1 cellular context compared by ENCODE assay signal in the genomic region with DNA sequence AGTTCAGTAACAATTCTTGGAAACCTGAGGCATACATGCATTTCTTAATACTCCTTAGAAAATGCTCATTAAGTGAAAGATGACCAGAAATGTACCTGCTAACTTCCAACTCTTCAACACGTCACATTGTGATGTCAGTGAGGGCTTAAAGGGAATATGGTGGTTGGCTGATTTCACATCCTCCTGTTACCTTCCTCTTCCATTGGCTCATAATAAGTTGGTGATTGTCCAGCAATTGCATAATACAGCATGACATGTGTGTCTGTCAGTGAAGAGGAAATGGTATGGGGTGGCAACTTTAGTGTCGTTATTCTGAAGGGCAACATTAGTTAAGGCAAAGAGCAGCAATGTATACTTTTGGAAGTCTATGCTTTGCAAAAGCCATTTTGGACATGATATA.
TF ChIP-seq lines count a peak whose summit lies in the region.

No MANE protein-coding gene starts in this region.

TF ChIP-seq in K562, 482 proteins besides CTCF, POLR2A, EP300 and RAD21 (continued from another document):
- TF ChIP-seq ATF3 (IDR thresholded peaks at IDR 0.05) (peak; percentile 65; the same call in 1 of the 2 replicates), ATF3 (CRISPR knock-in tag; conservative IDR thresholded peaks at IDR 0.05) (no peak), MEIS2 (IDR thresholded peaks at IDR 0.05; ENCODE audit: partially characterized antibody) (peak; percentile 11), ZC3H8 (IDR thresholded peaks at IDR 0.05) (no peak), ZNF280B (CRISPR knock-in tag; IDR thresholded peaks at IDR 0.05) (no peak), PBX2 (CRISPR knock-in tag; IDR thresholded peaks at IDR 0.05; ENCODE audit: low read depth) (no peak), PBX2 (tag; conservative IDR thresholded peaks at IDR 0.05; ENCODE audit: low read depth) (0 out of 2 replicates have a peak, but pooled peaks have one; percentile 5), ATF7 (IDR thresholded peaks at IDR 0.05) (0 out of 2 replicates have a peak, but pooled peaks have one; percentile 16), CEBPB (tag; IDR thresholded peaks at IDR 0.05) (peak; percentile 83), PTTG1 (tag; IDR thresholded peaks at IDR 0.05; ENCODE audit: low read depth) (no peak), LEF1 (IDR thresholded peaks at IDR 0.05) (no peak), CEBPG (CRISPR knock-in tag; IDR thresholded peaks at IDR 0.05) (peak; percentile 65), CEBPG (tag; conservative IDR thresholded peaks at IDR 0.05 in 1 of 2, IDR thresholded peaks at IDR 0.05 in 1 of 2) (peak; percentile 72 to 92), SP1 (CRISPR knock-in tag; IDR thresholded peaks at IDR 0.05) (no peak), GTF2A2 (tag; IDR thresholded peaks at IDR 0.05) (no peak), BHLHE40 (IDR thresholded peaks at IDR 0.05; ENCODE audit: low read length) (no peak), ZNF57 (CRISPR knock-in tag; IDR thresholded peaks at IDR 0.05) (no peak), ETV1 (tag; conservative IDR thresholded peaks at IDR 0.05; ENCODE audit: low read depth) (peak; percentile 26; the same call in 1 of the 2 replicates), GABPA (tag; conservative IDR thresholded peaks at IDR 0.05; ENCODE audit: low read depth) (0 out of 2 replicates have a peak, but pooled peaks have one; percentile 17), ZNF584 (CRISPR knock-in tag; IDR thresholded peaks at IDR 0.05; ENCODE audit: low read depth) (peak; percentile 72; the same call in 1 of the 2 replicates), ZNF165 (CRISPR knock-in tag; IDR thresholded peaks at IDR 0.05; ENCODE audit: borderline replicate concordance) (no peak), OTX1 (CRISPR knock-in tag; IDR thresholded peaks at IDR 0.05) (no peak), BMI1 (IDR thresholded peaks at IDR 0.05; ENCODE audit: low read length) (no peak), MYC (IDR thresholded peaks at IDR 0.05; ENCODE audit: low read depth, low read length) (0 out of 2 replicates have a peak, but pooled peaks have one; percentile 21), MYC (CRISPR knock-in tag; IDR thresholded peaks at IDR 0.05; ENCODE audit: borderline replicate concordance, low read depth) (no peak)
- TF ChIP-seq, protein P1, sequence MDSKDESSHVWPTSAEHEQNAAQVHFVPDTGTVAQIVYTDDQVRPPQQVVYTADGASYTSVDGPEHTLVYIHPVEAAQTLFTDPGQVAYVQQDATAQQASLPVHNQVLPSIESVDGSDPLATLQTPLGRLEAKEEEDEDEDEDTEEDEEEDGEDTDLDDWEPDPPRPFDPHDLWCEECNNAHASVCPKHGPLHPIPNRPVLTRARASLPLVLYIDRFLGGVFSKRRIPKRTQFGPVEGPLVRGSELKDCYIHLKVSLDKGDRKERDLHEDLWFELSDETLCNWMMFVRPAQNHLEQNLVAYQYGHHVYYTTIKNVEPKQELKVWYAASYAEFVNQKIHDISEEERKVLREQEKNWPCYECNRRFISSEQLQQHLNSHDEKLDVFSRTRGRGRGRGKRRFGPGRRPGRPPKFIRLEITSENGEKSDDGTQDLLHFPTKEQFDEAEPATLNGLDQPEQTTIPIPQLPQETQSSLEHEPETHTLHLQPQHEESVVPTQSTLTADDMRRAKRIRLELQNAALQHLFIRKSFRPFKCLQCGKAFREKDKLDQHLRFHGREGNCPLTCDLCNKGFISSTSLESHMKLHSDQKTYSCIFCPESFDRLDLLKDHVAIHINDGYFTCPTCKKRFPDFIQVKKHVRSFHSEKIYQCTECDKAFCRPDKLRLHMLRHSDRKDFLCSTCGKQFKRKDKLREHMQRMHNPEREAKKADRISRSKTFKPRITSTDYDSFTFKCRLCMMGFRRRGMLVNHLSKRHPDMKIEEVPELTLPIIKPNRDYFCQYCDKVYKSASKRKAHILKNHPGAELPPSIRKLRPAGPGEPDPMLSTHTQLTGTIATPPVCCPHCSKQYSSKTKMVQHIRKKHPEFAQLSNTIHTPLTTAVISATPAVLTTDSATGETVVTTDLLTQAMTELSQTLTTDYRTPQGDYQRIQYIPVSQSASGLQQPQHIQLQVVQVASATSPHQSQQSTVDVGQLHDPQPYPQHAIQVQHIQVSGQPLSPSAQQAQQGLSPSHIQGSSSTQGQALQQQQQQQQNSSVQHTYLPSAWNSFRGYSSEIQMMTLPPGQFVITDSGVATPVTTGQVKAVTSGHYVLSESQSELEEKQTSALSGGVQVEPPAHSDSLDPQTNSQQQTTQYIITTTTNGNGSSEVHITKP (IDR thresholded peaks at IDR 0.05; ENCODE audit: partially characterized antibody), result no peak
- TF ChIP-seq, protein P2, sequence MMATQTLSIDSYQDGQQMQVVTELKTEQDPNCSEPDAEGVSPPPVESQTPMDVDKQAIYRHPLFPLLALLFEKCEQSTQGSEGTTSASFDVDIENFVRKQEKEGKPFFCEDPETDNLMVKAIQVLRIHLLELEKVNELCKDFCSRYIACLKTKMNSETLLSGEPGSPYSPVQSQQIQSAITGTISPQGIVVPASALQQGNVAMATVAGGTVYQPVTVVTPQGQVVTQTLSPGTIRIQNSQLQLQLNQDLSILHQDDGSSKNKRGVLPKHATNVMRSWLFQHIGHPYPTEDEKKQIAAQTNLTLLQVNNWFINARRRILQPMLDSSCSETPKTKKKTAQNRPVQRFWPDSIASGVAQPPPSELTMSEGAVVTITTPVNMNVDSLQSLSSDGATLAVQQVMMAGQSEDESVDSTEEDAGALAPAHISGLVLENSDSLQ (IDR thresholded peaks at IDR 0.05), result peak; percentile 45
- TF ChIP-seq, protein P3, sequence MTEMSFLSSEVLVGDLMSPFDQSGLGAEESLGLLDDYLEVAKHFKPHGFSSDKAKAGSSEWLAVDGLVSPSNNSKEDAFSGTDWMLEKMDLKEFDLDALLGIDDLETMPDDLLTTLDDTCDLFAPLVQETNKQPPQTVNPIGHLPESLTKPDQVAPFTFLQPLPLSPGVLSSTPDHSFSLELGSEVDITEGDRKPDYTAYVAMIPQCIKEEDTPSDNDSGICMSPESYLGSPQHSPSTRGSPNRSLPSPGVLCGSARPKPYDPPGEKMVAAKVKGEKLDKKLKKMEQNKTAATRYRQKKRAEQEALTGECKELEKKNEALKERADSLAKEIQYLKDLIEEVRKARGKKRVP (CRISPR knock-in tag; IDR thresholded peaks at IDR 0.05), result no peak
